Comparison of ENCODE assay signal across 26 cellular contexts in the genomic region with DNA sequence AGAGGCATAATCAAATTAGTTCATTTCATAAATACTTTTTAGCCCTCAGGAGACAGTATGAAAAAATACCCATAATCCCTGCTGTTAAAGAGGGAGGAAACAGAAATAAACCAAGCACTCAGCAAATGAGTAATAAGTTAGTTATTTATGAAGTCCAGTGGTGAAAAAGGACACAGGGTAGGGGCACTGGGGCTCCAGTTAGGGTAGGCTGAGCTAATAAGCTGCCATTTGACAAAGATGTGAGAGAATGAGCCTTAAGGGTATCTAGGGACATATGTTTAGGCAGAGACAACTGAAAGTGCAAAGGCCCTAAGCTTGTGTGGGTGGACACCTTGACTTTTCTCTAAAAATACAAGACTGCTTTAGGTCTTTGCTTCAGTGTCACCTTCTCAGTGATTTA.
A peak's percentile ranks its signal among the peaks of the same experiment; 100 is the strongest.
DNase-seq lines count a peak whose midpoint lies in the region; ATAC-seq, FAIRE-seq and TF ChIP-seq lines count a peak whose summit lies in the region.
"Had no signal": no experiment of that assay in that cellular context is flagged by ENCODE, and none has a peak within 500 bp of the region (broad histone marks: within the 10 kb centered on the region; RNA-seq: fewer than 3 reads in every experiment).

No MANE protein-coding gene starts in this region.

- TF ChIP-seq POLR2A in sigmoid colon (IDR thresholded peaks at IDR 0.05), result no peak

- H3K4me1 Mint-ChIP-seq in activated T-helper 17 cell treated with anti-CD3 and anti-CD28 coated beads, Interleukin-2, amount 50 U/mL, for 72 hours, result no peaks in the 10 kb centered on the region
- H3K4me1 Mint-ChIP-seq: activated CD4-positive, alpha-beta T cell treated with anti-CD3 and anti-CD28 coated beads for 36 hours; nephron progenitor cell had no signal

- no peak for FAIRE-seq in RCC 7860 (lab: Jason Lieb, UNC)
- FAIRE-seq: A549, colon, endometrium had no signal

- DNase-seq in ELR (ENCODE audit: low read depth), result peak; percentile 30
- DNase-seq in GM23248, result peak; percentile 18
- DNase-seq in epithelial cell of prostate (ENCODE audit: low read depth, low spot score), result no peak
- no peak for DNase-seq in sigmoid colon
- DNase-seq in middle frontal gyrus (ENCODE audit: extremely low spot score, low spot score), result no peak
- no peak for DNase-seq in RCC 7860 (ENCODE audit: low spot score)
- DNase-seq: activated CD4-positive, alpha-beta T cell treated with anti-CD3 and anti-CD28 coated beads for 36 hours; activated gamma-delta T cell; hypothalamus; KBM-7; mesendoderm; NCI-H2081; NCI-H526; nephron progenitor cell; stimulated activated naive CD4-positive, alpha-beta T cell treated with Interleukin-2 at 50 U/mL for 16 hours; T1000; transverse colon had no signal

- H3K9me3 Mint-ChIP-seq in activated T-helper 17 cell treated with anti-CD3 and anti-CD28 coated beads, Interleukin-2, amount 50 U/mL, for 72 hours, result no peaks in the 10 kb centered on the region
- H3K9me3 Mint-ChIP-seq: nephron progenitor cell had no signal

- peak; percentile 40 for ATAC-seq in HG03565 (IDR thresholded peaks at IDR 0.05; ENCODE audit: unreplicated experiment)
- no peak for ATAC-seq in activated T-helper 17 cell treated with anti-CD3 and anti-CD28 coated beads, Interleukin-2, amount 50 U/mL, for 72 hours (replicated peaks)
- ATAC-seq: A549; activated CD4-positive, alpha-beta T cell treated with anti-CD3 and anti-CD28 coated beads for 36 hours had no signal

- H3K9ac ChIP-seq in GM23248, result no peak overlapping the region

- no peak overlapping the region for H3K4me3 ChIP-seq in GM23248
- no peak overlapping the region for H3K4me3 ChIP-seq in sigmoid colon
- H3K4me3 ChIP-seq: A549, HAP-1, SK-N-MC, transverse colon had no signal

- H3K36me3 ChIP-seq in GM23248 (ENCODE audit: low read depth) (peaks cover 18% of the 10 kb centered on the region; the same call in 1 of the 2 replicates), sigmoid colon (peaks cover 0 to 39% (median 0%) of the 10 kb centered on the region in 4 donors)
- H3K36me3 ChIP-seq: HAP-1 had no signal

- no peaks in the 10 kb centered on the region for H3K27me3 ChIP-seq in GM23248 (replicated peaks; ENCODE audit: insufficient read depth)
- no peaks in the 10 kb centered on the region for H3K27me3 ChIP-seq in sigmoid colon
- H3K27me3 ChIP-seq: foreskin keratinocyte, transverse colon had no signal

- no peak overlapping the region for H3K4me2 ChIP-seq in GM23248 (ENCODE audit: unreplicated experiment)
- H3K4me2 ChIP-seq: A549 had no signal

- intact Hi-C loops in sigmoid colon (cut with DNase I), result no loop called here

- TF ChIP-seq CTCF in sigmoid colon (IDR thresholded peaks at IDR 0.05), result no peak

- H3K9me2 ChIP-seq in GM23248 (ENCODE audit: insufficient read depth), result no peaks in the 10 kb centered on the region

- peaks cover 37% of the 10 kb centered on the region for H3K36me3 Mint-ChIP-seq in activated T-helper 17 cell treated with anti-CD3 and anti-CD28 coated beads, Interleukin-2, amount 50 U/mL, for 72 hours (ENCODE audit: low read depth)

- H3K79me2 ChIP-seq in GM23248 (ENCODE audit: insufficient read depth), result no peaks in the 10 kb centered on the region

- H3F3A ChIP-seq in GM23248 (ENCODE audit: insufficient read depth), result no peaks in the 10 kb centered on the region

- H3K4me1 ChIP-seq in GM23248 (ENCODE audit: insufficient read depth), result peaks cover 6% of the 10 kb centered on the region
- no peaks in the 10 kb centered on the region for H3K4me1 ChIP-seq in sigmoid colon
- H3K4me1 ChIP-seq: A549, foreskin keratinocyte, HAP-1, transverse colon had no signal

- H3K27ac Mint-ChIP-seq in activated T-helper 17 cell treated with anti-CD3 and anti-CD28 coated beads, Interleukin-2, amount 50 U/mL, for 72 hours, result no peak overlapping the region
- H3K27ac Mint-ChIP-seq: activated CD4-positive, alpha-beta T cell treated with anti-CD3 and anti-CD28 coated beads for 36 hours; nephron progenitor cell had no signal

- no peak for TF ChIP-seq EP300 in sigmoid colon (IDR thresholded peaks at IDR 0.05)

- H3K9me3 ChIP-seq in GM23248 (ENCODE audit: low read depth), result no peaks in the 10 kb centered on the region
- H3K9me3 ChIP-seq in sigmoid colon, result no peaks in the 10 kb centered on the region
- H3K9me3 ChIP-seq: A549, HAP-1, transverse colon had no signal

- H2AFZ ChIP-seq in GM23248, result no peak overlapping the region

- H3K27me3 Mint-ChIP-seq in activated T-helper 17 cell treated with anti-CD3 and anti-CD28 coated beads, Interleukin-2, amount 50 U/mL, for 72 hours, result no peaks in the 10 kb centered on the region

- H3K27ac ChIP-seq in GM23248, result no peak overlapping the region
- peak overlapping the region; percentile 17 for H3K27ac ChIP-seq in epithelial cell of prostate
- H3K27ac ChIP-seq in sigmoid colon, result no peak overlapping the region
- H3K27ac ChIP-seq: A549, foreskin keratinocyte, HL-60, SK-N-MC, transverse colon had no signal

- no peaks in the 10 kb centered on the region for H4K20me1 ChIP-seq in GM23248 (ENCODE audit: insufficient read depth)

- no peak overlapping the region for H3K4me3 Mint-ChIP-seq in activated T-helper 17 cell treated with anti-CD3 and anti-CD28 coated beads, Interleukin-2, amount 50 U/mL, for 72 hours
- H3K4me3 Mint-ChIP-seq: activated CD4-positive, alpha-beta T cell treated with anti-CD3 and anti-CD28 coated beads for 36 hours; nephron progenitor cell had no signal

- in situ Hi-C loops in GM23248 (cut with MboI), result no loop called here

Comparison
In these comparisons a context has a peak if more than half of its experiments do, and no peak if none do; other contexts are left out.
1. DNase-seq: peak in ELR (single experiment) and GM23248 (single experiment); none in epithelial cell of prostate (single experiment), sigmoid colon (single experiment), middle frontal gyrus (single experiment) and RCC 7860 (single experiment).